1 cellular context compared by ENCODE assay signal in genomic region chr16:1351582-1352362, GRCh38.
TF ChIP-seq lines count a peak whose summit lies in the region.

Gene GNPTG (plus strand): TSS chr16:1351931. CDS start chr16:1351966, 35 bp downstream.
Gene TSR3 (minus strand): TSS chr16:1351878. CDS start chr16:1351804, 74 bp downstream.

TF ChIP-seq in IMR-90, 13 proteins besides CTCF, POLR2A, EP300 and RAD21 (continued from another document):
- TF ChIP-seq MXI1 (IDR thresholded peaks at IDR 0.05; ENCODE audit: borderline replicate concordance, low read depth, low read length): peak; percentile 76
- TF ChIP-seq ELK1 (IDR thresholded peaks at IDR 0.05; ENCODE audit: borderline replicate concordance, low read depth, low read length): 0 out of 2 replicates have a peak, but pooled peaks have one; percentile 79
- TF ChIP-seq RCOR1 (IDR thresholded peaks at IDR 0.05; ENCODE audit: insufficient replicate concordance, low read length): no peak
- TF ChIP-seq FOS (IDR thresholded peaks at IDR 0.05; ENCODE audit: low read depth, low read length): peak; percentile 69
TF ChIP-seq in IMR-90: peak in this region for 6.
